Comparison of ENCODE assay signal across 12 cellular contexts in genomic region chr4:90099795-90100194, GRCh38. TPM values are rescaled to one million over a fixed set of nuclear protein-coding genes. Genes with fewer than 3 reads are reported as not detected.
DNase-seq lines count a peak whose midpoint lies in the region; ATAC-seq and TF ChIP-seq lines count a peak whose summit lies in the region.
"Had no signal": no experiment of that assay in that cellular context is flagged by ENCODE, and none has a peak within 500 bp of the region (broad histone marks: within the 10 kb centered on the region; RNA-seq: fewer than 3 reads in every experiment).

No MANE protein-coding gene starts in this region.

- ATAC-seq in GM21717 (IDR thresholded peaks at IDR 0.05; ENCODE audit: unreplicated experiment) = peak; percentile 78

- H3K9me3 Mint-ChIP-seq in dendritic cell treated with granulocyte-macrophage colony-stimulating factor and Interleukin-4, amounts not matched to agents 40 ng/mL and 50 ng/mL, for 4 days = peaks cover 29% of the 10 kb centered on the region

- peak overlapping the region; percentile 60 for H3K27ac Mint-ChIP-seq in dendritic cell treated with granulocyte-macrophage colony-stimulating factor and Interleukin-4, amounts not matched to agents 40 ng/mL and 50 ng/mL, for 4 days

- H2AFZ ChIP-seq in Karpas-422 (ENCODE audit: low read length) (peak overlapping the region; percentile 73), osteoblast (ENCODE audit: low read length) (no peak overlapping the region)

- H3K36me3 ChIP-seq in Karpas-422 (ENCODE audit: insufficient read depth, low read length) = no peaks in the 10 kb centered on the region; the same call in 1 of the 2 replicates
- H3K36me3 ChIP-seq in osteoblast (ENCODE audit: insufficient read depth, low read length) = no peaks in the 10 kb centered on the region
- H3K36me3 ChIP-seq: tibial nerve had no signal

- no peaks in the 10 kb centered on the region for H3K9me3 ChIP-seq in Karpas-422 (ENCODE audit: low read length)
- H3K9me3 ChIP-seq in osteoblast (ENCODE audit: low read depth, low read length) = no peaks in the 10 kb centered on the region
- H3K9me3 ChIP-seq: tibial nerve had no signal

- H3K9me2 ChIP-seq in Karpas-422 (replicated peaks; ENCODE audit: insufficient read depth, low read length) = no peaks in the 10 kb centered on the region

- H3K4me2 ChIP-seq in Karpas-422 (ENCODE audit: low read depth, low read length, poor library complexity, severe bottlenecking) = peak overlapping the region; percentile 31
- no peak overlapping the region for H3K4me2 ChIP-seq in osteoblast (ENCODE audit: insufficient read depth, low read length)

- no peak for TF ChIP-seq CTCF in osteoblast (IDR thresholded peaks at IDR 0.05; ENCODE audit: extremely low read depth, low read depth, low read length)

- H3K4me1 ChIP-seq in Karpas-422 (ENCODE audit: low read length) (peaks cover 40% of the 10 kb centered on the region), osteoblast (ENCODE audit: insufficient read depth, low read length) (no peaks in the 10 kb centered on the region)
- H3K4me1 ChIP-seq: tibial nerve had no signal

- DNase-seq in Daoy (ENCODE audit: low read depth) = peak; percentile 52
- peak; percentile 86 for DNase-seq in Karpas-422
- DNase-seq in T1000 (lab: John Stamatoyannopoulos, UW) = no peak
- DNase-seq in T-helper 9 cell = no peak
- DNase-seq in NCI-H82 (lab: John Stamatoyannopoulos, UW) = no peak
- no peak for DNase-seq in osteoblast (ENCODE audit: insufficient read length, low spot score, missing footprints)
- DNase-seq: amygdala, NCI-H510A treated with DMSO at 0.1 percent for 48 hours had no signal

- peak overlapping the region; percentile 94 for H3K27ac ChIP-seq in Karpas-422 (ENCODE audit: low read length)
- no peak overlapping the region for H3K27ac ChIP-seq in osteoblast (ENCODE audit: low read depth, low read length)
- H3K27ac ChIP-seq: tibial nerve had no signal

- H3K9ac ChIP-seq in Karpas-422 (ENCODE audit: low read length) = peak overlapping the region; percentile 2; the same call in 1 of the 2 replicates

- intact Hi-C loops in dendritic cell treated with granulocyte-macrophage colony-stimulating factor and Interleukin-4, amounts not matched to agents 40 ng/mL and 50 ng/mL, for 4 days (cut with micrococcal nuclease) = loop anchor here (2.0 kb wide), 1 partner anchor 27 kb away; the partner anchor contains the start of gene CCSER1

- H3K27me3 Mint-ChIP-seq in dendritic cell treated with granulocyte-macrophage colony-stimulating factor and Interleukin-4, amounts not matched to agents 40 ng/mL and 50 ng/mL, for 4 days = no peaks in the 10 kb centered on the region

- H3K27me3 ChIP-seq in Karpas-422 (ENCODE audit: low read length) = no peaks in the 10 kb centered on the region
- no peaks in the 10 kb centered on the region for H3K27me3 ChIP-seq in osteoblast (ENCODE audit: insufficient read depth, low read length)
- H3K27me3 ChIP-seq: tibial nerve had no signal

- no peak overlapping the region for H3K4me3 Mint-ChIP-seq in dendritic cell treated with granulocyte-macrophage colony-stimulating factor and Interleukin-4, amounts not matched to agents 40 ng/mL and 50 ng/mL, for 4 days

- H3K4me1 Mint-ChIP-seq in dendritic cell treated with granulocyte-macrophage colony-stimulating factor and Interleukin-4, amounts not matched to agents 40 ng/mL and 50 ng/mL, for 4 days (ENCODE audit: low read depth) = peaks cover 14% of the 10 kb centered on the region

- no peak overlapping the region for H3K4me3 ChIP-seq in Karpas-422 (ENCODE audit: low read length)
- H3K4me3 ChIP-seq in osteoblast (ENCODE audit: insufficient read depth, low read length) = no peak overlapping the region
- H3K4me3 ChIP-seq: tibial nerve had no signal

- no peaks in the 10 kb centered on the region for H4K20me1 ChIP-seq in Karpas-422 (ENCODE audit: insufficient read depth, low read depth, low read length)
- no peaks in the 10 kb centered on the region for H4K20me1 ChIP-seq in osteoblast (ENCODE audit: insufficient read depth, low read length)

- H3K79me2 ChIP-seq in Karpas-422 (ENCODE audit: low read length) (no peaks in the 10 kb centered on the region), osteoblast (ENCODE audit: insufficient read depth, low read length) (no peaks in the 10 kb centered on the region)

- H3K36me3 Mint-ChIP-seq in dendritic cell treated with granulocyte-macrophage colony-stimulating factor and Interleukin-4, amounts not matched to agents 40 ng/mL and 50 ng/mL, for 4 days (ENCODE audit: low read depth) = peaks cover 58% of the 10 kb centered on the region

RNA-seq across cellular contexts. Expression of gene CCSER1, which starts 27.4 kb away (rescaled TPM):
- 0.80 and 1.0 TPM in 2 replicates for total RNA-seq in Daoy (2014; rRNA removed; shearing (Covaris generic))
- total RNA-seq in Karpas-422 (2014; rRNA removed; shearing (Covaris generic); ENCODE audit: low replicate concordance) = 0.87 and 3.6 TPM in 2 replicates
- under 0.01 TPM in 1 of 2 replicates, not detected in the other for total RNA-seq in osteoblast
- total RNA-seq: myocyte had no signal

Comparison
In these comparisons a context has a peak if more than half of its experiments do, and no peak if none do; other contexts are left out.
1. DNase-seq: peak in Daoy (single experiment) and Karpas-422 (single experiment); none in T1000 (single experiment), T-helper 9 cell (single experiment), NCI-H82 (single experiment) and osteoblast (single experiment).